8 cellular contexts compared by ENCODE assay signal in the genomic region with DNA sequence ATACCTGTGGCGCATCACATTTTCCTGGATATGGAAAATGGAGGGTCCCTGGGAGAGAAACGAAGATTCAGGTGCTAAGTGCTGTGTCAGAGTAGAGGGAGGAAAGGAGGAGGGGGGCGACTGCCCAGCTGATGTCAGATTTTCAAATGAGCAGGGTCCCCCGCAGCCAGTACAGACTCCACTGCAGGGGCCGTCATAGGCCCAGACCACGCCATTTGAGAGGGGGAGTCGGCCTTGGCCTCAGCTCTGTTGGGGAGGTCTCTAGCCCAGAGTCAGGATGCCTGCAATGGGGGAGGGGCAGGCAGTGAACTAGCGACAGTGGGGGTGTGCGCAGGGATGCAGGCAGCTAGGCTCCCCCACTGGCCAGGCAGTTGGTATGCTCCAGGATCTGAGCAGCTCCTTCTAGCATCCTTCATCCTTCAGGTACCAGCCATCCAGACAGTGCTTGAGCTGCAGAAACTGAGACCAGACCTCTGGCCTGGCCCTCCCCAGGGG. TPM values are rescaled to one million over a fixed set of nuclear protein-coding genes. Genes with fewer than 3 reads are reported as not detected.
DNase-seq lines count a peak whose midpoint lies in the region; ATAC-seq and TF ChIP-seq lines count a peak whose summit lies in the region.

A gene (minus strand): TSS at position 148 of the 495 bp plus-strand sequence. CDS start 229 bp downstream, outside the sequence.
A gene (plus strand): TSS at position 400 of the 495 bp plus-strand sequence. CDS start 620 bp downstream, outside the sequence.

- H3K36me3 ChIP-seq in BLaER1 = peaks cover 41% of the 10 kb centered on the region
- H3K36me3 ChIP-seq in Loucy (ENCODE audit: insufficient read depth, low read length) = peaks cover 45% of the 10 kb centered on the region
- peaks cover 0 to 4% (median 1%) of the 10 kb centered on the region in 4 donors for H3K36me3 ChIP-seq in liver (ENCODE audit: control insufficient read depth in 4 of 4, insufficient read depth in 3 of 4, low read depth in 1 of 4, low read length in 3 of 4)

- POLR2A ChIA-PET in MCF 10A (lab: Yijun Ruan, JAX) = interaction anchor here (0.6 to 15.7 kb wide), 8 partner anchors 19 to 1338 kb away, joined by 3 to 197 read pairs (median 6); a partner anchor contains a TSS

- H3K27me3 Mint-ChIP-seq in MCF 10A (ENCODE audit: insufficient read depth, unreplicated experiment) = no peaks in the 10 kb centered on the region

- ATAC-seq in GM21367 (IDR thresholded peaks at IDR 0.05; ENCODE audit: unreplicated experiment) = no peak

- H3K4me3 ChIP-seq in BLaER1 = peak within 1 kb of the TSS; percentile 76
- H3K4me3 ChIP-seq in Loucy (ENCODE audit: low read length, poor library complexity, severe bottlenecking) = peak within 1 kb of the TSS; percentile 26
- H3K4me3 ChIP-seq in liver (ENCODE audit: low read depth in 1 of 3, low read length in 3 of 3) = peak within 1 kb of the TSS; percentile 66 to 77 (median 72)

- peaks cover 46% of the 10 kb centered on the region for H3K36me3 Mint-ChIP-seq in MCF 10A (ENCODE audit: insufficient read depth, unreplicated experiment)

- WGBS in liver = 95% methylated on average over 9 of the region's 9 CpGs

- no peaks in the 10 kb centered on the region for H3K27me3 ChIP-seq in BLaER1
- no peaks in the 10 kb centered on the region for H3K27me3 ChIP-seq in Loucy (ENCODE audit: insufficient read depth, low read length, poor library complexity, severe bottlenecking)
- H3K27me3 ChIP-seq in liver (ENCODE audit: control insufficient read depth in 4 of 4, insufficient read depth in 4 of 4, low read length in 3 of 4) = no peaks in the 10 kb centered on the region

- H3F3A ChIP-seq in Loucy (ENCODE audit: low read depth) = peaks cover 6% of the 10 kb centered on the region

- H4K20me1 ChIP-seq in BLaER1 = no peaks in the 10 kb centered on the region
- peaks cover 9% of the 10 kb centered on the region for H4K20me1 ChIP-seq in Loucy (ENCODE audit: insufficient read depth, low read length, poor library complexity, severe bottlenecking)

- peak within 1 kb of the TSS; percentile 92 for H3K9ac ChIP-seq in BLaER1
- no peak within 1 kb of the TSS for H3K9ac ChIP-seq in Loucy (ENCODE audit: low read depth, low read length, poor library complexity, severe bottlenecking)
- H3K9ac ChIP-seq in liver (ENCODE audit: low read depth in 1 of 2, low read length in 2 of 2) = peak within 1 kb of the TSS; percentile 37 to 50

- H3K79me2 ChIP-seq in Loucy (ENCODE audit: insufficient read depth, low read length) = no peaks in the 10 kb centered on the region

- H3K9me3 ChIP-seq in BLaER1 (no peaks in the 10 kb centered on the region), Loucy (ENCODE audit: insufficient read depth, low read depth, low read length) (no peaks in the 10 kb centered on the region), liver (ENCODE audit: control insufficient read depth in 4 of 4, low read length in 3 of 4) (no peaks in the 10 kb centered on the region)

- intact Hi-C loops in MCF 10A (cut with micrococcal nuclease) = no loop called here

- H3K4me2 ChIP-seq in BLaER1 (peak within 1 kb of the TSS; percentile 99), Loucy (ENCODE audit: low read depth, low read length, poor library complexity, severe bottlenecking) (peak within 1 kb of the TSS; percentile 42)

- no peak for TF ChIP-seq RAD21 in liver (IDR thresholded peaks at IDR 0.05)

- no peaks in the 10 kb centered on the region for H3K9me2 ChIP-seq in Loucy (replicated peaks; ENCODE audit: low read depth, low read length)

- H3K4me1 ChIP-seq in BLaER1 (peaks cover 51% of the 10 kb centered on the region), Loucy (ENCODE audit: insufficient read depth, low read length, poor library complexity, severe bottlenecking) (peaks cover 13% of the 10 kb centered on the region), liver (ENCODE audit: control insufficient read depth in 4 of 4, insufficient read depth in 4 of 4, low read length in 3 of 4) (peaks cover 15 to 47% (median 38%) of the 10 kb centered on the region in 4 donors)

- CTCF ChIA-PET in MCF 10A (lab: Yijun Ruan, JAX) = interaction anchor here (0.5 to 7.0 kb wide), 9 partner anchors 14 to 1564 kb away, joined by 3 to 38 read pairs (median 4); a partner anchor contains a TSS

- H3K27ac ChIP-seq in BLaER1 (peak within 1 kb of the TSS; percentile 98), liver (ENCODE audit: low read depth in 1 of 2, low read length in 2 of 2) (peak within 1 kb of the TSS; percentile 79 to 80), temporal lobe (ENCODE audit: low read depth, low read length) (peak within 1 kb of the TSS; percentile 99)

- no TSS peak for BruUV-seq in MCF 10A (replicated peaks; lab: Mats Ljungman, UMichigan)

- H3K4me3 Mint-ChIP-seq in MCF 10A (ENCODE audit: unreplicated experiment) = peak within 1 kb of the TSS; percentile 92

- DNase-seq in MCF 10A (ENCODE audit: unreplicated experiment) = no peak
- no peak for DNase-seq in NOMO-1 (lab: John Stamatoyannopoulos, UW; ENCODE audit: unreplicated experiment in 2 of 2)
- DNase-seq in NK-92 (lab: John Stamatoyannopoulos, UW; ENCODE audit: unreplicated experiment) = no peak

- TF ChIP-seq CTCF in Loucy (conservative IDR thresholded peaks at IDR 0.05; ENCODE audit: low read length) (no peak), MCF 10A (IDR thresholded peaks at IDR 0.05; ENCODE audit: unreplicated experiment) (no peak), liver (IDR thresholded peaks at IDR 0.05; ENCODE audit: low read depth, low read length, missing input control) (no peak)

- peaks cover 25% of the 10 kb centered on the region for H3K4me1 Mint-ChIP-seq in MCF 10A (ENCODE audit: insufficient read depth, unreplicated experiment)

- no peak within 1 kb of the TSS for H2AFZ ChIP-seq in Loucy (ENCODE audit: low read length)

- H3K27ac Mint-ChIP-seq in MCF 10A (ENCODE audit: low read depth, unreplicated experiment) = peak within 1 kb of the TSS; percentile 98

- no peaks in the 10 kb centered on the region for H3K9me3 Mint-ChIP-seq in MCF 10A (ENCODE audit: unreplicated experiment)

TF ChIP-seq in liver, 16 proteins besides CTCF, POLR2A, EP300 and RAD21 (continues in another document):
- TF ChIP-seq FOXA1 (IDR thresholded peaks at IDR 0.05) (no peak), FOXA2 (IDR thresholded peaks at IDR 0.05) (no peak), GABPA (IDR thresholded peaks at IDR 0.05 in 1 of 2, conservative IDR thresholded peaks at IDR 0.05 in 1 of 2) (no peak), RXRA (IDR thresholded peaks at IDR 0.05) (no peak), EGR1 (IDR thresholded peaks at IDR 0.05; ENCODE audit: low read depth in 2 of 2) (no peak), JUND (IDR thresholded peaks at IDR 0.05) (no peak), YY1 (IDR thresholded peaks at IDR 0.05) (no peak), HNF4A (conservative IDR thresholded peaks at IDR 0.05) (no peak), TAF1 (conservative IDR thresholded peaks at IDR 0.05) (no peak)
- TF ChIP-seq, protein P1, sequence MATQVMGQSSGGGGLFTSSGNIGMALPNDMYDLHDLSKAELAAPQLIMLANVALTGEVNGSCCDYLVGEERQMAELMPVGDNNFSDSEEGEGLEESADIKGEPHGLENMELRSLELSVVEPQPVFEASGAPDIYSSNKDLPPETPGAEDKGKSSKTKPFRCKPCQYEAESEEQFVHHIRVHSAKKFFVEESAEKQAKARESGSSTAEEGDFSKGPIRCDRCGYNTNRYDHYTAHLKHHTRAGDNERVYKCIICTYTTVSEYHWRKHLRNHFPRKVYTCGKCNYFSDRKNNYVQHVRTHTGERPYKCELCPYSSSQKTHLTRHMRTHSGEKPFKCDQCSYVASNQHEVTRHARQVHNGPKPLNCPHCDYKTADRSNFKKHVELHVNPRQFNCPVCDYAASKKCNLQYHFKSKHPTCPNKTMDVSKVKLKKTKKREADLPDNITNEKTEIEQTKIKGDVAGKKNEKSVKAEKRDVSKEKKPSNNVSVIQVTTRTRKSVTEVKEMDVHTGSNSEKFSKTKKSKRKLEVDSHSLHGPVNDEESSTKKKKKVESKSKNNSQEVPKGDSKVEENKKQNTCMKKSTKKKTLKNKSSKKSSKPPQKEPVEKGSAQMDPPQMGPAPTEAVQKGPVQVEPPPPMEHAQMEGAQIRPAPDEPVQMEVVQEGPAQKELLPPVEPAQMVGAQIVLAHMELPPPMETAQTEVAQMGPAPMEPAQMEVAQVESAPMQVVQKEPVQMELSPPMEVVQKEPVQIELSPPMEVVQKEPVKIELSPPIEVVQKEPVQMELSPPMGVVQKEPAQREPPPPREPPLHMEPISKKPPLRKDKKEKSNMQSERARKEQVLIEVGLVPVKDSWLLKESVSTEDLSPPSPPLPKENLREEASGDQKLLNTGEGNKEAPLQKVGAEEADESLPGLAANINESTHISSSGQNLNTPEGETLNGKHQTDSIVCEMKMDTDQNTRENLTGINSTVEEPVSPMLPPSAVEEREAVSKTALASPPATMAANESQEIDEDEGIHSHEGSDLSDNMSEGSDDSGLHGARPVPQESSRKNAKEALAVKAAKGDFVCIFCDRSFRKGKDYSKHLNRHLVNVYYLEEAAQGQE (IDR thresholded peaks at IDR 0.05) = no peak
- TF ChIP-seq, protein P2, sequence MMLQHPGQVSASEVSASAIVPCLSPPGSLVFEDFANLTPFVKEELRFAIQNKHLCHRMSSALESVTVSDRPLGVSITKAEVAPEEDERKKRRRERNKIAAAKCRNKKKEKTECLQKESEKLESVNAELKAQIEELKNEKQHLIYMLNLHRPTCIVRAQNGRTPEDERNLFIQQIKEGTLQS (IDR thresholded peaks at IDR 0.05) = no peak
- TF ChIP-seq, protein P3, sequence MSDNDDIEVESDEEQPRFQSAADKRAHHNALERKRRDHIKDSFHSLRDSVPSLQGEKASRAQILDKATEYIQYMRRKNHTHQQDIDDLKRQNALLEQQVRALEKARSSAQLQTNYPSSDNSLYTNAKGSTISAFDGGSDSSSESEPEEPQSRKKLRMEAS (IDR thresholded peaks at IDR 0.05) = no peak

RNA-seq across cellular contexts. Expression of the first gene that starts in this region (rescaled TPM):
- total RNA-seq in MCF 10A (2022) (33.1 and 46.6 TPM in 2 replicates), liver (10 to 100 TPM; 15.1 to 23.0 TPM), temporal lobe (101 TPM)
- 10 to 100 TPM; 34.5 to 40.0 TPM for polyA plus RNA-seq in liver

RNA-seq across cellular contexts. Expression of the second gene that starts in this region (rescaled TPM):
- total RNA-seq in MCF 10A (2022) = not detected in 2 replicates
- under 1 TPM in 1 of 2 donors, not detected in 1; 0.19 TPM for total RNA-seq in liver
- not detected for polyA plus RNA-seq in liver
- 20.9 TPM for total RNA-seq in temporal lobe

Comparison
In these comparisons a context has a peak if more than half of its experiments do, and no peak if none do; other contexts are left out.
1. RNA of the second gene that starts in this region (total RNA-seq): 20.9 TPM in temporal lobe (single experiment); 0.19 TPM in liver and not detected in MCF 10A; every median in the first group is over 10 times any median in the second.
2. H3K4me3 ChIP-seq: peak in every context shown above with its lines; median percentile 76 in BLaER1; 72 in liver; 26 in Loucy.
3. Peak in every context shown above with its lines, with median percentiles within 50 percentile points of each other: H3K27ac ChIP-seq.